Comparison of ENCODE assay signal across 21 cellular contexts in the genomic region with DNA sequence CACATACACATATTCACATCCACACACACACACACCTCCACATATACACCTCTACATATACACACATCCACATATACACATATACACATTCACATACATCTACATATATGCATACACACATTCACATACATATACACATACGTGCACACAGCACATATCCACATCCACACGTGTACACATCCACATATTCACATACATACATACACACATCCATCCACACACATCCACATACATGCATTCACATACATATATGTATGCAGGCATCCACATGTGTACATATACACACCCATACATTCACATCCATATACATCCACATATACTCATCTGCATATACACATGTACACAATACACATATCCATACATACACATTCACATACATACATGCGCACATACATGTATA. TPM values are rescaled to one million over a fixed set of nuclear protein-coding genes. Genes with fewer than 3 reads are reported as not detected.
"Had no signal": no experiment of that assay in that cellular context is flagged by ENCODE, and none has a peak within 500 bp of the region (broad histone marks: within the 10 kb centered on the region; RNA-seq: fewer than 3 reads in every experiment).

No MANE protein-coding gene starts in this region.

- H3K27ac ChIP-seq: SJSA1, SK-N-MC had no signal

- H3K36me3 ChIP-seq: SJSA1 had no signal

- H3K9me3 ChIP-seq: SJSA1 had no signal

- H3K4me3 ChIP-seq: SJSA1, SK-N-MC had no signal

- H3K4me1 ChIP-seq: SJSA1 had no signal

- H3K27me3 ChIP-seq: SJSA1 had no signal

- FAIRE-seq: RCC 7860 had no signal

- DNase-seq: Karpas-422, KG1, MM.1S, NCI-H1092 treated with DMSO at 0.1 percent for 48 hours, NCI-H1436, NCI-H187, NCI-H2029, NCI-H2081 treated with DMSO at 0.1 percent for 48 hours, NCI-H2171, NCI-H226, NCI-H446, NCI-H510A, NCI-H524 treated with DMSO at 0.1 percent for 48 hours, NCI-H69, NCI-H774, Right ventricle myocardium superior, RPMI8226, SIG-M5 had no signal

RNA-seq across cellular contexts. Expression of gene NKX2-2, which starts 25.6 kb away (rescaled TPM):
- total RNA-seq: Right ventricle myocardium superior had no signal
